In the genomic region with DNA sequence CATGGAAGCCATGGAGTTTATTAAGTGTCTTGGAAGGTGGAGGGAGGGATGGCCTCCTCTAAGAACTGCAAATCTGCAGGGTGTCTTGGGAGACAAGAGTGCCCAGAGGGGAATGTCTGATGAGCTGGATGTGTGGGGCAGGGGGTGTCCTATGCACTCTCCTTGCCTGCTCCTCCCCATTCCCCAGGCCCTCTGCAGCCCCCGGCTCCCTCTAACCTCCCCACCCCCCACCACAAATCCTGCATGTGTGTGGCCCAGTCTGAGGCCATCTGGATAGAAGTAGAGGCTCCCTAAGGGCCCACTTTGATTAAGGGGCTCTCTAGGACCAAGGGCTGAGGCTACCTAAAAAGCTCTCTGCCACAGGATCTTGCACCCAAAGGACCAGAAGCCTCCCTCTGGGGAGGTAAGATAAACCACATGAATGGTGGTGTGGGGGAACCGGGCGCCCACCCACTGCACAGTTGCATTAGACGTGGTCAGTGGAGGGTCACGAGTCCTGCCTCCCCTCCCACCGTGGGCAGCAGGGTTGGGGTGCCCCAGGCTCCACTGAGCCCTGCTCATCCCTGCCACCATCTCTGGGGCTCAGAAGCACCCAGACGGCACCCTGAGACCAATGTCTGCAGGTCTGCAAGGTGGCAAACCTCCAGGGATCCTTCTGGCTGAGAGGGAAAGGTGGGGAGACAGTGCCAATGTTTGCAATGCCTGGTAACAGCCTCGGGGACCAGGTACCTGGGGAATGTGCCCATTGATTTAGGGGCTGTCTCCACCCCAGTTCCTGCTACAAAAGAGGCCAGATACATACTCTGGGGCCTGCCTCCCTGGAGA, we compare ENCODE assay signal across 1 cellular context.
TF ChIP-seq lines count a peak whose summit lies in the region.

No MANE protein-coding gene starts in this region.

TF ChIP-seq in IMR-90, 13 proteins besides CTCF, POLR2A, EP300 and RAD21:
- TF ChIP-seq CHD1 (IDR thresholded peaks at IDR 0.05; ENCODE audit: low read depth, low read length) (no peak), FOS (IDR thresholded peaks at IDR 0.05; ENCODE audit: low read depth, low read length) (no peak), MAZ (IDR thresholded peaks at IDR 0.05; ENCODE audit: borderline replicate concordance, low read depth, low read length) (no peak), CEBPB (IDR thresholded peaks at IDR 0.05; ENCODE audit: low read depth, low read length) (no peak), RCOR1 (IDR thresholded peaks at IDR 0.05; ENCODE audit: insufficient replicate concordance, low read length) (no peak), BHLHE40 (IDR thresholded peaks at IDR 0.05; ENCODE audit: low read depth, low read length) (no peak), MAFK (IDR thresholded peaks at IDR 0.05; ENCODE audit: low read depth, low read length) (no peak), SMC3 (IDR thresholded peaks at IDR 0.05; ENCODE audit: low read depth, low read length) (no peak), MXI1 (IDR thresholded peaks at IDR 0.05; ENCODE audit: borderline replicate concordance, low read depth, low read length) (no peak), RFX5 (IDR thresholded peaks at IDR 0.05; ENCODE audit: low read depth, low read length) (no peak), NFE2L2 (IDR thresholded peaks at IDR 0.05; ENCODE audit: low read depth, low read length) (no peak)
- TF ChIP-seq, protein P1, sequence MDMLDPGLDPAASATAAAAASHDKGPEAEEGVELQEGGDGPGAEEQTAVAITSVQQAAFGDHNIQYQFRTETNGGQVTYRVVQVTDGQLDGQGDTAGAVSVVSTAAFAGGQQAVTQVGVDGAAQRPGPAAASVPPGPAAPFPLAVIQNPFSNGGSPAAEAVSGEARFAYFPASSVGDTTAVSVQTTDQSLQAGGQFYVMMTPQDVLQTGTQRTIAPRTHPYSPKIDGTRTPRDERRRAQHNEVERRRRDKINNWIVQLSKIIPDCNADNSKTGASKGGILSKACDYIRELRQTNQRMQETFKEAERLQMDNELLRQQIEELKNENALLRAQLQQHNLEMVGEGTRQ (IDR thresholded peaks at IDR 0.05; ENCODE audit: low read depth, low read length) = no peak
- TF ChIP-seq, protein P2, sequence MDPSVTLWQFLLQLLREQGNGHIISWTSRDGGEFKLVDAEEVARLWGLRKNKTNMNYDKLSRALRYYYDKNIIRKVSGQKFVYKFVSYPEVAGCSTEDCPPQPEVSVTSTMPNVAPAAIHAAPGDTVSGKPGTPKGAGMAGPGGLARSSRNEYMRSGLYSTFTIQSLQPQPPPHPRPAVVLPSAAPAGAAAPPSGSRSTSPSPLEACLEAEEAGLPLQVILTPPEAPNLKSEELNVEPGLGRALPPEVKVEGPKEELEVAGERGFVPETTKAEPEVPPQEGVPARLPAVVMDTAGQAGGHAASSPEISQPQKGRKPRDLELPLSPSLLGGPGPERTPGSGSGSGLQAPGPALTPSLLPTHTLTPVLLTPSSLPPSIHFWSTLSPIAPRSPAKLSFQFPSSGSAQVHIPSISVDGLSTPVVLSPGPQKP (IDR thresholded peaks at IDR 0.05; ENCODE audit: borderline replicate concordance, low read depth, low read length) = no peak
